In genomic region chr11:106156290-106156937, GRCh38 we compare ENCODE assay signal across 9 cellular contexts.
DNase-seq lines count a peak whose midpoint lies in the region; ATAC-seq, FAIRE-seq and TF ChIP-seq lines count a peak whose summit lies in the region.
"Had no signal": no experiment of that assay in that cellular context is flagged by ENCODE, and none has a peak within 500 bp of the region (broad histone marks: within the 10 kb centered on the region; RNA-seq: fewer than 3 reads in every experiment).

No MANE protein-coding gene starts in this region.

- peak; percentile 68 for ATAC-seq in GM21381 (IDR thresholded peaks at IDR 0.05; ENCODE audit: unreplicated experiment)

- peaks cover 14% of the 10 kb centered on the region for H3K4me1 ChIP-seq in Karpas-422 (ENCODE audit: low read length)
- no peaks in the 10 kb centered on the region for H3K4me1 ChIP-seq in adrenal gland (replicated peaks in 1 of 2)
- H3K4me1 ChIP-seq in keratinocyte (ENCODE audit: control insufficient read depth, extremely low read depth, insufficient read depth, low read length): peaks cover 15% of the 10 kb centered on the region
- H3K4me1 ChIP-seq in vagina: peaks cover 15% of the 10 kb centered on the region

- H3K9me1 ChIP-seq in keratinocyte (ENCODE audit: control insufficient read depth, extremely low read depth, insufficient read depth, low read length): no peaks in the 10 kb centered on the region

- H3K79me2 ChIP-seq in Karpas-422 (ENCODE audit: low read length) (no peaks in the 10 kb centered on the region), keratinocyte (ENCODE audit: control insufficient read depth, insufficient read depth, low read length) (no peaks in the 10 kb centered on the region)

- no peak overlapping the region for H3K4me3 Mint-ChIP-seq in CD14-positive monocyte

- H4K20me1 ChIP-seq in Karpas-422 (ENCODE audit: insufficient read depth, low read depth, low read length) (no peaks in the 10 kb centered on the region), keratinocyte (ENCODE audit: control insufficient read depth, extremely low read depth, insufficient read depth, low read length) (no peaks in the 10 kb centered on the region)

- DNase-seq in Karpas-422 (peak; percentile 83), adrenal gland (peak; percentile 21 to 66 (median 42)), keratinocyte (ENCODE audit: low read depth, low spot score) (peak; percentile 28), vagina (ENCODE audit: extremely low spot score in 2 of 2) (no peak), mesenteric fat pad (ENCODE audit: low spot score) (no peak), CD14-positive monocyte (ENCODE audit: low spot score) (no peak)

- H3K36me3 Mint-ChIP-seq in CD14-positive monocyte: no peaks in the 10 kb centered on the region

- H3K9me2 ChIP-seq in Karpas-422 (replicated peaks; ENCODE audit: insufficient read depth, low read length): no peaks in the 10 kb centered on the region

- no peak for TF ChIP-seq POLR2A in adrenal gland (IDR thresholded peaks at IDR 0.05)
- TF ChIP-seq POLR2A in vagina (IDR thresholded peaks at IDR 0.05): no peak

- WGBS in adrenal gland, 4 donors: 19 to 23% (median 22%) methylated on average over 4 of the region's 4 CpGs

- H3K4me2 ChIP-seq in Karpas-422 (ENCODE audit: low read depth, low read length, poor library complexity, severe bottlenecking) (no peak overlapping the region), keratinocyte (ENCODE audit: control insufficient read depth, extremely low read depth, insufficient read depth, low read depth, low read length) (no peak overlapping the region)

- H3K36me3 ChIP-seq in Karpas-422 (ENCODE audit: insufficient read depth, low read length) (no peaks in the 10 kb centered on the region), adrenal gland (replicated peaks in 1 of 2) (no peaks in the 10 kb centered on the region), keratinocyte (ENCODE audit: control insufficient read depth in 2 of 2, extremely low read depth in 1 of 2, insufficient read depth in 2 of 2, low read length in 2 of 2) (no peaks in the 10 kb centered on the region), vagina (no peaks in the 10 kb centered on the region)

- peaks cover 0 to 7% (median 0%) of the 10 kb centered on the region in 7 donors for H3K9me3 Mint-ChIP-seq in CD14-positive monocyte

- dilution Hi-C loops in keratinocyte (cut with MboI; ENCODE audit: extremely low pct_ligation_motif_present, low sequenced_read_pairs): no loop called here

- H3K9ac ChIP-seq in Karpas-422 (ENCODE audit: low read length) (no peak overlapping the region), keratinocyte (ENCODE audit: control insufficient read depth, extremely low read depth, insufficient read depth, low read length) (no peak overlapping the region)

- no peak overlapping the region for H3K27ac Mint-ChIP-seq in CD14-positive monocyte

- no peak overlapping the region for H3K4me3 ChIP-seq in Karpas-422 (ENCODE audit: low read length)
- H3K4me3 ChIP-seq in adrenal gland: no peak overlapping the region
- H3K4me3 ChIP-seq in keratinocyte (ENCODE audit: control insufficient read depth in 2 of 3, extremely low read depth in 1 of 3, insufficient read depth in 2 of 3, low read depth in 1 of 3, low read length in 3 of 3): no peak overlapping the region
- H3K4me3 ChIP-seq in vagina: no peak overlapping the region
- H3K4me3 ChIP-seq: skin epidermis had no signal

- H2AFZ ChIP-seq in Karpas-422 (ENCODE audit: low read length) (peak overlapping the region; percentile 6; the same call in 1 of the 2 replicates), keratinocyte (ENCODE audit: control insufficient read depth, low read length) (peak overlapping the region; percentile 32)

- FAIRE-seq in G401.6 (lab: Jason Lieb, UNC) (peak; percentile 95), keratinocyte (lab: Jason Lieb, UNC) (peak; percentile 86)

- TF ChIP-seq CTCF in adrenal gland (IDR thresholded peaks at IDR 0.05) (peak; percentile 36 to 64 (median 54)), keratinocyte (optimal IDR thresholded peaks at IDR 0.05 in 1 of 3, IDR thresholded peaks at IDR 0.05 in 1 of 3, conservative IDR thresholded peaks at IDR 0.05 in 1 of 3; ENCODE audit: extremely low read depth in 1 of 3, insufficient read depth in 2 of 3, low read length in 3 of 3) (peak; percentile 45 to 52 (median 46)), vagina (IDR thresholded peaks at IDR 0.05) (peak in 2 of 3 experiments; percentile 2 to 59), CD14-positive monocyte (IDR thresholded peaks at IDR 0.05) (no peak)

- peaks cover 0 to 3% (median 0%) of the 10 kb centered on the region in 3 donors for H3K27me3 Mint-ChIP-seq in CD14-positive monocyte (ENCODE audit: low read depth in 3 of 3)

- no peak overlapping the region for H3K27ac ChIP-seq in Karpas-422 (ENCODE audit: low read length)
- no peak overlapping the region for H3K27ac ChIP-seq in adrenal gland
- no peak overlapping the region for H3K27ac ChIP-seq in keratinocyte (ENCODE audit: control insufficient read depth, insufficient read depth, low read length)
- H3K27ac ChIP-seq in vagina: no peak overlapping the region
- H3K27ac ChIP-seq: skin epidermis had no signal

- no peaks in the 10 kb centered on the region for H3K9me3 ChIP-seq in Karpas-422 (ENCODE audit: low read length)
- no peaks in the 10 kb centered on the region for H3K9me3 ChIP-seq in adrenal gland (replicated peaks in 1 of 3)
- H3K9me3 ChIP-seq in keratinocyte (ENCODE audit: control insufficient read depth, low read depth, low read length): peaks cover 2% of the 10 kb centered on the region
- H3K9me3 ChIP-seq in vagina: no peaks in the 10 kb centered on the region

- H3K4me1 Mint-ChIP-seq in CD14-positive monocyte: no peaks in the 10 kb centered on the region

- intact Hi-C loops in adrenal gland (cut with DNase I) (no loop called here), vagina (cut with DNase I) (no loop called here), CD14-positive monocyte (cut with micrococcal nuclease) (no loop called here)

- H3K27me3 ChIP-seq in Karpas-422 (ENCODE audit: low read length): no peaks in the 10 kb centered on the region
- no peaks in the 10 kb centered on the region for H3K27me3 ChIP-seq in adrenal gland
- H3K27me3 ChIP-seq in keratinocyte (ENCODE audit: control insufficient read depth, extremely low read depth, insufficient read depth, low read length): no peaks in the 10 kb centered on the region
- no peaks in the 10 kb centered on the region for H3K27me3 ChIP-seq in vagina

Comparison
In these comparisons a context has a peak if more than half of its experiments do, and no peak if none do; other contexts are left out.
1. DNase-seq: peak in Karpas-422 (single experiment), adrenal gland (7 of 7) and keratinocyte (single experiment); none in vagina (0 of 2), mesenteric fat pad (single experiment) and CD14-positive monocyte (single experiment).